In genomic region chr11:89863906-89864704, GRCh38 we compare ENCODE assay signal across 18 cellular contexts. TPM values are rescaled to one million over a fixed set of nuclear protein-coding genes. Genes with fewer than 3 reads are reported as not detected.
A peak's percentile ranks its signal among the peaks of the same experiment; 100 is the strongest.
DNase-seq lines count a peak whose midpoint lies in the region; ATAC-seq, FAIRE-seq and TF ChIP-seq lines count a peak whose summit lies in the region.
"Not testable (repeated sequence)": the region's sequence is repeated elsewhere in the genome, so short reads cannot be mapped to it uniquely, and the experiment has no call there.
"Had no signal": no experiment of that assay in that cellular context is flagged by ENCODE, and none has a peak within 500 bp of the region (broad histone marks: within the 10 kb centered on the region; RNA-seq: fewer than 3 reads in every experiment).

No MANE protein-coding gene starts in this region.

- not testable (repeated sequence) for TF ChIP-seq POLR2A in A549 (IDR thresholded peaks at IDR 0.05; ENCODE audit: low read length); stomach (IDR thresholded peaks at IDR 0.05)

- not testable (repeated sequence) for FAIRE-seq in A549 (lab: Jason Lieb, UNC)

- not testable (repeated sequence) for H3K9ac ChIP-seq in adipocyte (ENCODE audit: low read length)

- 24% methylated on average over 18 of the region's 66 CpGs for WGBS in A549 (ENCODE audit: missing lambda C conversion rate)
- WGBS in stomach, 5 donors: 2 to 11% (median 4%) methylated on average over 7 to 39 of the region's 66 CpGs; no CpG with 5 or more reads in 1 of the 5 donors

- not testable (repeated sequence) for DNase-seq in A549 (ENCODE audit: low read depth in 1 of 2, low spot score in 1 of 2); adipocyte (ENCODE audit: low read depth); kidney epithelial cell (ENCODE audit: low read depth); stomach
- DNase-seq in RPMI7951 (ENCODE audit: low read depth) (peak; percentile 0), dorsolateral prefrontal cortex (peak in 7 of 10 donors; percentile 26 to 70 (median 34)), Right ventricle myocardium inferior (ENCODE audit: missing footprints) (peak; percentile 55), posterior cingulate gyrus (peak in 8 of 10 donors; percentile 31 to 92 (median 48))

- peak overlapping the region; percentile 61 for H3K4me2 ChIP-seq in A549

- CTCF ChIA-PET in A549 (lab: Yijun Ruan, JAX): not testable (repeated sequence)

- POLR2A ChIA-PET in A549 (lab: Yijun Ruan, JAX): not testable (repeated sequence)

- not testable (repeated sequence) for H3K27me3 ChIP-seq in adipocyte (replicated peaks; ENCODE audit: control insufficient read depth, insufficient read depth, low read length); dorsolateral prefrontal cortex; kidney epithelial cell (ENCODE audit: control insufficient read depth, insufficient read depth, low read length); stomach

- not testable (repeated sequence) for TF ChIP-seq CTCF in A549 (IDR thresholded peaks at IDR 0.05); dorsolateral prefrontal cortex (IDR thresholded peaks at IDR 0.05 in 54 of 56, conservative IDR thresholded peaks at IDR 0.05 in 2 of 56; ENCODE audit: low read depth in 1 of 56, partially characterized antibody in 56 of 56); kidney epithelial cell (IDR thresholded peaks at IDR 0.05; ENCODE audit: insufficient read depth, low read length, poor library complexity, severe bottlenecking); stomach (IDR thresholded peaks at IDR 0.05)

- ATAC-seq in A549: peak; percentile 38 to 50; a peak in 1 of 6 replicates
- ATAC-seq in Right ventricle myocardium inferior: not testable (repeated sequence)

- H3K9me3 ChIP-seq in A549; adipocyte (ENCODE audit: control insufficient read depth, low read length); stomach: not testable (repeated sequence)

- H3K4me1 ChIP-seq in A549; adipocyte (ENCODE audit: control insufficient read depth, insufficient read depth, low read length); stomach: not testable (repeated sequence)

- not testable (repeated sequence) for TF ChIP-seq RAD21 in A549 (conservative IDR thresholded peaks at IDR 0.05 in 1 of 2, IDR thresholded peaks at IDR 0.05 in 1 of 2)

- TF ChIP-seq EP300 in A549 (IDR thresholded peaks at IDR 0.05); stomach (IDR thresholded peaks at IDR 0.05): not testable (repeated sequence)

- H3K4me3 ChIP-seq in A549: not testable (repeated sequence)
- H3K4me3 ChIP-seq in adipocyte (ENCODE audit: low read length) (peak overlapping the region; percentile 41), dorsolateral prefrontal cortex (peak overlapping the region in 52 of 59 donors; percentile 19 to 61 (median 47)), kidney epithelial cell (ENCODE audit: low read depth, low read length) (peak overlapping the region; percentile 14), stomach (peak overlapping the region in 3 of 4 donors; percentile 20 to 25 (median 21))

- H3K36me3 ChIP-seq in adipocyte (ENCODE audit: control insufficient read depth, insufficient read depth, low read length, severe bottlenecking); kidney epithelial cell (ENCODE audit: control insufficient read depth, insufficient read depth, low read length); stomach: not testable (repeated sequence)

- not testable (repeated sequence) for H3K27ac ChIP-seq in A549, stomach
- H3K27ac ChIP-seq in dorsolateral prefrontal cortex: peak overlapping the region in 1 of 59 donors; percentile 29

- intact Hi-C loops in dorsolateral prefrontal cortex (cut with DNase I); Right ventricle myocardium inferior (cut with DNase I); posterior cingulate gyrus (cut with DNase I); stomach (cut with DNase I; ENCODE audit: low total_unique reads): not testable (repeated sequence)

RNA-seq across cellular contexts. Expression of gene TRIM64B, which starts 14.2 kb away (rescaled TPM):
- not detected in 2 replicates for polyA plus RNA-seq in A549 (2011; rRNA removed)
- polyA plus RNA-seq in A549 (2012; cell fraction: cytosol; rRNA removed): not detected in 2 replicates
- polyA plus RNA-seq in A549 (2012; cell fraction: nucleus; rRNA removed): not detected in 2 replicates
- not detected in 3 replicates for polyA plus RNA-seq in A549 (2017; fragmentation: RNase III; extraction: RNeasy Plus Mini Kit Qiagen cat#74134 plus additional on column Dnase treatment)
- not detected in 2 replicates for polyA minus RNA-seq in A549 (2011; rRNA and poly(A)+ RNA removed)
- total RNA-seq in RPMI7951 (2014; rRNA removed; shearing (Covaris generic)): not detected in 2 replicates
- not detected for total RNA-seq in dorsolateral prefrontal cortex
- not detected for total RNA-seq in Right ventricle myocardium inferior
- total RNA-seq in kidney epithelial cell: not detected in 2 replicates
- not detected for total RNA-seq in stomach
- polyA plus RNA-seq in stomach: not detected
- total RNA-seq: activated CD8-positive, alpha-beta T cell treated with anti-CD3 and anti-CD28 coated beads, Interleukin-2, amount 10 ng/mL, durations not matched to agents 7 days and 5 days; CD8-positive, alpha-beta T cell; glomerular endothelial cell; HT-29; K562; left lobe of liver; MCF 10A; mononuclear cell; SK-MEL-5; tibial nerve had no signal
- polyA plus RNA-seq: K562 had no signal

RNA-seq across cellular contexts. Expression of gene TRIM49, which starts 55.7 kb away (rescaled TPM):
- polyA plus RNA-seq in A549 (2011; rRNA removed) (0.08 TPM in 1 of 2 replicates, not detected in the other), A549 (2017; fragmentation: RNase III; extraction: RNeasy Plus Mini Kit Qiagen cat#74134 plus additional on column Dnase treatment) (not detected in 3 replicates), stomach (not detected)
- polyA plus RNA-seq in A549 (2012; cell fraction: cytosol; rRNA removed): not detected in 2 replicates
- polyA plus RNA-seq in A549 (2012; cell fraction: nucleus; rRNA removed): not detected in 2 replicates
- polyA minus RNA-seq in A549 (2011; rRNA and poly(A)+ RNA removed): not detected in 2 replicates
- not detected in 2 replicates for total RNA-seq in RPMI7951 (2014; rRNA removed; shearing (Covaris generic))
- total RNA-seq in dorsolateral prefrontal cortex (not detected), Right ventricle myocardium inferior (not detected), kidney epithelial cell (not detected in 2 replicates), stomach (not detected)
- total RNA-seq: activated CD8-positive, alpha-beta T cell treated with anti-CD3 and anti-CD28 coated beads, Interleukin-2, amount 10 ng/mL, durations not matched to agents 7 days and 5 days; CD8-positive, alpha-beta T cell; glomerular endothelial cell; HT-29; K562; left lobe of liver; MCF 10A; mononuclear cell; SK-MEL-5; tibial nerve had no signal
- polyA plus RNA-seq: K562 had no signal

RNA-seq across cellular contexts. Expression of gene TRIM49D1, which starts 57.9 kb away (rescaled TPM):
- polyA plus RNA-seq in A549 (2011; rRNA removed) (0.04 TPM in 1 of 2 replicates, not detected in the other), A549 (2017; fragmentation: RNase III; extraction: RNeasy Plus Mini Kit Qiagen cat#74134 plus additional on column Dnase treatment) (not detected in 3 replicates), stomach (not detected)
- not detected in 2 replicates for polyA plus RNA-seq in A549 (2012; cell fraction: cytosol; rRNA removed)
- polyA plus RNA-seq in A549 (2012; cell fraction: nucleus; rRNA removed): not detected in 2 replicates
- not detected in 2 replicates for polyA minus RNA-seq in A549 (2011; rRNA and poly(A)+ RNA removed)
- not detected in 2 replicates for total RNA-seq in RPMI7951 (2014; rRNA removed; shearing (Covaris generic))
- total RNA-seq in dorsolateral prefrontal cortex (1 to 10 TPM in 2 of 120 experiments, under 1 TPM in 21, not detected in 97; 0.26 to 1.3 (median 0.44) TPM), Right ventricle myocardium inferior (not detected), kidney epithelial cell (not detected in 2 replicates), stomach (not detected)
- total RNA-seq: activated CD8-positive, alpha-beta T cell treated with anti-CD3 and anti-CD28 coated beads, Interleukin-2, amount 10 ng/mL, durations not matched to agents 7 days and 5 days; CD8-positive, alpha-beta T cell; glomerular endothelial cell; HT-29; K562; left lobe of liver; MCF 10A; mononuclear cell; SK-MEL-5 had no signal

RNA-seq across cellular contexts. Expression of gene TRIM49D2, which starts 59.8 kb away (rescaled TPM):
- polyA plus RNA-seq in A549 (2011; rRNA removed) (not detected in 2 replicates), A549 (2017; fragmentation: RNase III; extraction: RNeasy Plus Mini Kit Qiagen cat#74134 plus additional on column Dnase treatment) (not detected in 3 replicates), stomach (not detected)
- not detected in 2 replicates for polyA plus RNA-seq in A549 (2012; cell fraction: cytosol; rRNA removed)
- polyA plus RNA-seq in A549 (2012; cell fraction: nucleus; rRNA removed): not detected in 2 replicates
- not detected in 2 replicates for polyA minus RNA-seq in A549 (2011; rRNA and poly(A)+ RNA removed)
- total RNA-seq in RPMI7951 (2014; rRNA removed; shearing (Covaris generic)): not detected in 2 replicates
- total RNA-seq in dorsolateral prefrontal cortex (1 to 10 TPM in 1 of 120 experiments, under 1 TPM in 14, not detected in 105; 0.22 to 1.1 (median 0.47) TPM), Right ventricle myocardium inferior (not detected), kidney epithelial cell (not detected in 2 replicates), stomach (not detected)
- total RNA-seq: activated CD8-positive, alpha-beta T cell treated with anti-CD3 and anti-CD28 coated beads, Interleukin-2, amount 10 ng/mL, durations not matched to agents 7 days and 5 days; CD8-positive, alpha-beta T cell; glomerular endothelial cell; HT-29; K562; left lobe of liver; MCF 10A; mononuclear cell; SK-MEL-5; tibial nerve had no signal
- polyA plus RNA-seq: K562 had no signal
